ENCODE assay signal across 20 cellular contexts in genomic region chr4:185941476-185941875, GRCh38.
"Had no signal": no experiment of that assay in that cellular context is flagged by ENCODE, and none has a peak within 500 bp of the region (broad histone marks: within the 10 kb centered on the region; RNA-seq: fewer than 3 reads in every experiment).

No MANE protein-coding gene starts in this region.

- H3K9me3 Mint-ChIP-seq: activated CD4-positive, alpha-beta T cell treated with anti-CD3 and anti-CD28 coated beads, Interleukin-2, amount 10 ng/mL, durations not matched to agents 7 days and 5 days; activated naive CD4-positive, alpha-beta T cell treated with anti-CD3 and anti-CD28 coated beads, Interleukin-2, amount 50 U/mL, for 24 hours; activated T-helper 1 cell treated with anti-CD3 and anti-CD28 coated beads, Interleukin-12 subunit alpha, Interleukin-12 subunit beta, Interleukin-2, Interleukin-4 antibody, amounts not matched to agents 30 ng/mL and 10 ng/mL and 1 ng/mL, durations not matched to agents 14 hours and 24 hours and 36 hours; dendritic cell treated with granulocyte-macrophage colony-stimulating factor and Interleukin-4, amounts not matched to agents 40 ng/mL and 50 ng/mL, for 4 days; natural killer cell had no signal

- H3K4me1 ChIP-seq: left ventricle myocardium inferior, pancreas, psoas muscle had no signal

- H3K36me3 ChIP-seq: cardiac muscle cell, left ventricle myocardium inferior, pancreas, WERI-Rb-1 had no signal

- H3K4me1 Mint-ChIP-seq: activated CD4-positive, alpha-beta T cell treated with anti-CD3 and anti-CD28 coated beads, Interleukin-2, amount 10 ng/mL, durations not matched to agents 7 days and 5 days; activated naive CD4-positive, alpha-beta T cell treated with anti-CD3 and anti-CD28 coated beads, Interleukin-2, amount 50 U/mL, for 24 hours had no signal

- H3K27me3 ChIP-seq: cardiac muscle cell, pancreas had no signal

- H3K36me3 Mint-ChIP-seq: activated naive CD4-positive, alpha-beta T cell treated with anti-CD3 and anti-CD28 coated beads, Interleukin-2, amount 50 U/mL, for 24 hours; natural killer cell had no signal

- DNase-seq: activated CD4-positive, alpha-beta T cell treated with anti-CD3 and anti-CD28 coated beads, Interleukin-2, amount 10 ng/mL, durations not matched to agents 7 days and 5 days; activated CD4-positive, CD25-positive, alpha-beta regulatory T cell treated with anti-CD3 and anti-CD28 coated beads, Interleukin-2, amount 50 U/mL, for 72 hours; activated CD8-positive, alpha-beta T cell treated with anti-CD3 and anti-CD28 coated beads, Interleukin-2, amount 10 ng/mL, durations not matched to agents 7 days and 5 days; activated gamma-delta T cell treated with Interleukin-2 at 50 U/mL for 16 hours; effector CD8-positive, alpha-beta T cell; left ventricle myocardium inferior; natural killer cell; pancreas; psoas muscle; right cardiac atrium; stimulated activated CD4-positive, alpha-beta T cell treated with anti-CD3 and anti-CD28 coated beads, Interleukin-12 subunit alpha, Interleukin-12 subunit beta, amount 100 ng/mL, for 4 hours; stimulated activated CD4-positive, alpha-beta T cell treated with anti-CD3 and anti-CD28 coated beads, Interleukin-4, amount 100 ng/mL, for 4 hours; stimulated activated naive CD8-positive, alpha-beta T cell treated with anti-CD3 and anti-CD28 coated beads, Interleukin-15, Interleukin-2, amounts not matched to agents 100 U/mL and 50 U/mL, for 24 hours; T-helper 1 cell; WERI-Rb-1 had no signal

- ATAC-seq: activated CD8-positive, alpha-beta T cell treated with anti-CD3 and anti-CD28 coated beads, Interleukin-2, amount 10 ng/mL, durations not matched to agents 7 days and 5 days; esophagus mucosa; natural killer cell; pancreas; psoas muscle; right cardiac atrium; stimulated activated naive CD8-positive, alpha-beta T cell treated with anti-CD3 and anti-CD28 coated beads, Interleukin-15, Interleukin-2, amounts not matched to agents 100 U/mL and 50 U/mL, for 24 hours had no signal

- H3K4me3 ChIP-seq: cardiac muscle cell, left ventricle myocardium inferior, pancreas, psoas muscle had no signal

- H3K27me3 Mint-ChIP-seq: activated naive CD4-positive, alpha-beta T cell treated with anti-CD3 and anti-CD28 coated beads, Interleukin-2, amount 50 U/mL, for 24 hours had no signal

- H3K27ac Mint-ChIP-seq: activated CD4-positive, alpha-beta T cell treated with anti-CD3 and anti-CD28 coated beads, Interleukin-2, amount 10 ng/mL, durations not matched to agents 7 days and 5 days; activated CD8-positive, alpha-beta T cell treated with anti-CD3 and anti-CD28 coated beads, Interleukin-2, amount 10 ng/mL, durations not matched to agents 7 days and 5 days; activated naive CD4-positive, alpha-beta T cell treated with anti-CD3 and anti-CD28 coated beads, Interleukin-2, amount 50 U/mL, for 24 hours; activated T-helper 1 cell treated with anti-CD3 and anti-CD28 coated beads, Interleukin-12 subunit alpha, Interleukin-12 subunit beta, Interleukin-2, Interleukin-4 antibody, amounts not matched to agents 30 ng/mL and 10 ng/mL and 1 ng/mL, durations not matched to agents 14 hours and 24 hours and 36 hours; dendritic cell treated with granulocyte-macrophage colony-stimulating factor and Interleukin-4, amounts not matched to agents 40 ng/mL and 50 ng/mL, for 4 days; natural killer cell had no signal

- H3K27ac ChIP-seq: cardiac muscle cell, left ventricle myocardium inferior, pancreas, psoas muscle, WERI-Rb-1 had no signal

- H3K4me3 Mint-ChIP-seq: activated CD4-positive, alpha-beta T cell treated with anti-CD3 and anti-CD28 coated beads, Interleukin-2, amount 10 ng/mL, durations not matched to agents 7 days and 5 days; activated CD8-positive, alpha-beta T cell treated with anti-CD3 and anti-CD28 coated beads, Interleukin-2, amount 10 ng/mL, durations not matched to agents 7 days and 5 days; activated naive CD4-positive, alpha-beta T cell treated with anti-CD3 and anti-CD28 coated beads, Interleukin-2, amount 50 U/mL, for 24 hours; activated T-helper 1 cell treated with anti-CD3 and anti-CD28 coated beads, Interleukin-12 subunit alpha, Interleukin-12 subunit beta, Interleukin-2, Interleukin-4 antibody, amounts not matched to agents 30 ng/mL and 10 ng/mL and 1 ng/mL, durations not matched to agents 14 hours and 24 hours and 36 hours; dendritic cell treated with granulocyte-macrophage colony-stimulating factor and Interleukin-4, amounts not matched to agents 40 ng/mL and 50 ng/mL, for 4 days; natural killer cell had no signal
